In the genomic region with DNA sequence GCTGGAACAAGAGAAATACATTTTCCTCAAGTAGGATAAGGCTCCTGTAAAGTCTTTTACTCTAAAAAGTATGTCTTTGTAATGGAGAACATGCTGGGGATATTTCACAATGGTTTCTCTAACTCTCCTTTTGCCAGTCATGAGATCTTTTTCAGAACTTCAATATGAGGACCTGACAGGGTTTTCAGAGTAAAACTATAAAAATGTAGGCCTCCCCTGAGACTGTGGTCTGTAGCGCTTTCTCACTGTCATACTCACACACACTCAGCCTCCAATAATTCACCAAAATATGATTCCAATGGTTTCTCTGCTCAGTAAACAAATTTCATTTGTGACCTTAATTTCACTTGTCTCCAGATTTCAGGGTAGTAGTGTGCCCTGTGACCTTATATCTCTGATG, we compare ENCODE assay signal across 21 cellular contexts.
"Had no signal": no experiment of that assay in that cellular context is flagged by ENCODE, and none has a peak within 500 bp of the region (broad histone marks: within the 10 kb centered on the region; RNA-seq: fewer than 3 reads in every experiment).

No MANE protein-coding gene starts in this region.

- H3K27me3 Mint-ChIP-seq: activated naive CD4-positive, alpha-beta T cell treated with anti-CD3 and anti-CD28 coated beads, Interleukin-2, amount 50 U/mL, for 24 hours; stimulated activated naive CD8-positive, alpha-beta T cell treated with anti-CD3 and anti-CD28 coated beads, Interleukin-15, Interleukin-2, amounts not matched to agents 100 ng/mL and 50 ng/mL, for 24 hours had no signal

- ATAC-seq: activated CD8-positive, alpha-beta T cell treated with anti-CD3 and anti-CD28 coated beads, Interleukin-2, amount 10 ng/mL, durations not matched to agents 7 days and 5 days; gastrocnemius medialis; pancreas; psoas muscle had no signal

- H3K27ac Mint-ChIP-seq: activated CD8-positive, alpha-beta T cell treated with anti-CD3 and anti-CD28 coated beads, Interleukin-2, amount 10 ng/mL, durations not matched to agents 7 days and 5 days; activated naive CD4-positive, alpha-beta T cell treated with anti-CD3 and anti-CD28 coated beads, Interleukin-2, amount 50 U/mL, for 24 hours; nephron; stimulated activated naive CD8-positive, alpha-beta T cell treated with anti-CD3 and anti-CD28 coated beads, Interleukin-15, Interleukin-2, amounts not matched to agents 100 ng/mL and 50 ng/mL, for 24 hours had no signal

- H3K4me3 ChIP-seq: ascending aorta, gastrocnemius medialis, pancreas, psoas muscle, right atrium auricular region, skin epidermis, suprapubic skin, tibial nerve had no signal

- H3K4me3 Mint-ChIP-seq: activated CD8-positive, alpha-beta T cell treated with anti-CD3 and anti-CD28 coated beads, Interleukin-2, amount 10 ng/mL, durations not matched to agents 7 days and 5 days; activated naive CD4-positive, alpha-beta T cell treated with anti-CD3 and anti-CD28 coated beads, Interleukin-2, amount 50 U/mL, for 24 hours; nephron; stimulated activated naive CD8-positive, alpha-beta T cell treated with anti-CD3 and anti-CD28 coated beads, Interleukin-15, Interleukin-2, amounts not matched to agents 100 ng/mL and 50 ng/mL, for 24 hours had no signal

- H3K4me1 Mint-ChIP-seq: activated naive CD4-positive, alpha-beta T cell treated with anti-CD3 and anti-CD28 coated beads, Interleukin-2, amount 50 U/mL, for 24 hours; nephron had no signal

- DNase-seq: activated CD4-positive, alpha-beta T cell treated with anti-CD3 and anti-CD28 coated beads, Interleukin-2, amount 50 U/mL, for 1 hour; activated CD4-positive, CD25-positive, alpha-beta regulatory T cell treated with anti-CD3 and anti-CD28 coated beads, Interleukin-2, amount 50 U/mL, for 72 hours; activated CD8-positive, alpha-beta T cell treated with anti-CD3 and anti-CD28 coated beads, Interleukin-2, amount 10 ng/mL, durations not matched to agents 7 days and 5 days; activated gamma-delta T cell treated with Interleukin-2 at 50 U/mL for 16 hours; activated T-cell treated with anti-CD3 and anti-CD28 coated beads, Interleukin-2, amount 50 U/mL, for 1 hour; cerebellar nuclear complex; cortex of kidney; effector CD4-positive, alpha-beta T cell; gastrocnemius medialis; hypothalamus; pancreas; psoas muscle; stimulated activated CD4-positive, alpha-beta T cell treated with anti-CD3 and anti-CD28 coated beads, Interleukin-1b, Interleukin-23, amount 100 ng/mL, for 48 hours had no signal
